In genomic region chr17:18477367-18477766, GRCh38 we compare ENCODE assay signal across 5 cellular contexts. TPM values are rescaled to one million over a fixed set of nuclear protein-coding genes. Genes with fewer than 3 reads are reported as not detected.
"Had no signal": no experiment of that assay in that cellular context is flagged by ENCODE, and none has a peak within 500 bp of the region (broad histone marks: within the 10 kb centered on the region; RNA-seq: fewer than 3 reads in every experiment).

No MANE protein-coding gene starts in this region.

RNA-seq across cellular contexts. Expression of gene LGALS9C, which starts 0.8 kb away (rescaled TPM):
- total RNA-seq: HepG2, HT-29, IMR-90, SK-MEL-5 had no signal
- polyA plus RNA-seq: HepG2, IMR-90, SK-N-SH had no signal
